In genomic region chr9:128025756-128026155, GRCh38 we compare ENCODE assay signal across 15 cellular contexts. TPM values are rescaled to one million over a fixed set of nuclear protein-coding genes. Genes with fewer than 3 reads are reported as not detected.
DNase-seq lines count a peak whose midpoint lies in the region; ATAC-seq, FAIRE-seq and TF ChIP-seq lines count a peak whose summit lies in the region.
"Had no signal": no experiment of that assay in that cellular context is flagged by ENCODE, and none has a peak within 500 bp of the region (broad histone marks: within the 10 kb centered on the region; RNA-seq: fewer than 3 reads in every experiment).

No MANE protein-coding gene starts in this region.

- TF ChIP-seq EP300 in K562 (IDR thresholded peaks at IDR 0.05; ENCODE audit: low read length) (no peak), ovary (IDR thresholded peaks at IDR 0.05) (no peak)

- CTCF ChIA-PET in activated CD4-positive, alpha-beta T cell treated with anti-CD3 and anti-CD28 coated beads for 36 hours (lab: Charles Lee) = interaction anchor here (0.6 to 3.8 kb wide), 12 partner anchors 9 to 92 kb away, joined by 3 to 18 read pairs (median 4); no protein-coding TSS in a partner anchor
- CTCF ChIA-PET in K562 (lab: Yijun Ruan, JAX; ENCODE audit: low intra/inter-chr PET ratio) = no interaction called here

- H3K27ac ChIP-seq in Peyer's patch (peak overlapping the region; percentile 74 to 92 (median 84)), K562 (ENCODE audit: extremely low read depth, low read depth, low read length) (no peak overlapping the region), spleen (peak overlapping the region; percentile 31 to 93 (median 87)), ovary (no peak overlapping the region)
- H3K27ac ChIP-seq: 22Rv1, KMS-11 had no signal

- intact Hi-C loops in activated CD4-positive, alpha-beta T cell treated with anti-CD3 and anti-CD28 coated beads for 36 hours (cut with DNase I, micrococcal nuclease) = loop anchor here (1.0 to 5.0 kb wide), 5 partner anchors 18 to 55 kb away; partner anchors contain the start of genes NAIF1 (in 1 of the 2) and SLC25A25 (in 1 of the 2)
- intact Hi-C loops in K562 (cut with micrococcal nuclease) (no loop called here), spleen (cut with DNase I; ENCODE audit: low total_unique reads) (no loop called here), ovary (cut with DNase I) (no loop called here)

- H3K9ac ChIP-seq in K562 (ENCODE audit: insufficient read depth in 1 of 2, low read depth in 2 of 2, low read length in 2 of 2) = no peak overlapping the region
- H3K9ac ChIP-seq: KMS-11 had no signal

- no peak for ATAC-seq in activated CD4-positive, alpha-beta T cell treated with anti-CD3 and anti-CD28 coated beads for 36 hours
- no peak for ATAC-seq in K562

- H3K27ac Mint-ChIP-seq in activated CD4-positive, alpha-beta T cell treated with anti-CD3 and anti-CD28 coated beads for 36 hours = peak overlapping the region; percentile 94

- no peaks in the 10 kb centered on the region for H3K9me1 ChIP-seq in K562 (ENCODE audit: control insufficient read depth, insufficient read depth, low read length)

- H2AFZ ChIP-seq in K562 (ENCODE audit: low read depth, low read length) = no peak overlapping the region

- no peaks in the 10 kb centered on the region for H3K79me2 ChIP-seq in K562 (ENCODE audit: control insufficient read depth, insufficient read depth, low read length)

- TF ChIP-seq RAD21 in K562 (CRISPR knock-in tag; conservative IDR thresholded peaks at IDR 0.05 in 1 of 2, IDR thresholded peaks at IDR 0.05 in 1 of 2) = no peak

- peak; percentile 28 for DNase-seq in activated CD4-positive, alpha-beta T cell treated with anti-CD3 and anti-CD28 coated beads for 36 hours
- no peak for DNase-seq in activated CD4-positive, alpha-beta T cell treated with anti-CD3 and anti-CD28 coated beads, Interleukin-2, amount 50 U/mL, for 4 hours
- DNase-seq in Peyer's patch = no peak
- DNase-seq in K562 (ENCODE audit: extremely low read depth in 1 of 4, low spot score in 3 of 4) = no peak
- DNase-seq in spleen = no peak
- no peak for DNase-seq in germinal center (ENCODE audit: low spot score)
- DNase-seq in ovary = no peak
- DNase-seq in iPS-NIHi11 (ENCODE audit: low spot score) = no peak
- DNase-seq: erythroblast, kidney glomerular epithelial cell, NCI-H1436 treated with DMSO at 0.1 percent for 48 hours, NCI-H446 had no signal

- H3K4me1 ChIP-seq in Peyer's patch (peaks cover 0 to 29% (median 14%) of the 10 kb centered on the region in 4 donors), K562 (replicated peaks in 1 of 2; ENCODE audit: control insufficient read depth in 2 of 2, insufficient read depth in 2 of 2, low read length in 2 of 2) (peaks cover 11 to 18% of the 10 kb centered on the region in 2 experiments), spleen (peaks cover 53 to 100% (median 86%) of the 10 kb centered on the region in 6 donors), ovary (ENCODE audit: insufficient read depth) (no peaks in the 10 kb centered on the region)
- H3K4me1 ChIP-seq: HAP-1 had no signal

- FAIRE-seq in K562 (lab: Jason Lieb, UNC) = no peak

- no peaks in the 10 kb centered on the region for H3K9me3 Mint-ChIP-seq in activated CD4-positive, alpha-beta T cell treated with anti-CD3 and anti-CD28 coated beads for 36 hours (ENCODE audit: low read depth)

- no peak for TF ChIP-seq POLR2A in Peyer's patch (IDR thresholded peaks at IDR 0.05)
- TF ChIP-seq POLR2A in K562 (conservative IDR thresholded peaks at IDR 0.05) = no peak
- no peak for TF ChIP-seq POLR2A in spleen (IDR thresholded peaks at IDR 0.05)
- TF ChIP-seq POLR2A in ovary (IDR thresholded peaks at IDR 0.05) = no peak

- no peaks in the 10 kb centered on the region for H3K36me3 ChIP-seq in Peyer's patch
- H3K36me3 ChIP-seq in K562 (ENCODE audit: control insufficient read depth, insufficient read depth, low read length) = no peaks in the 10 kb centered on the region
- H3K36me3 ChIP-seq in spleen = no peaks in the 10 kb centered on the region
- no peaks in the 10 kb centered on the region for H3K36me3 ChIP-seq in ovary
- H3K36me3 ChIP-seq: HAP-1 had no signal

- no peaks in the 10 kb centered on the region for H3K27me3 ChIP-seq in Peyer's patch
- no peaks in the 10 kb centered on the region for H3K27me3 ChIP-seq in K562 (ENCODE audit: control insufficient read depth in 2 of 2, insufficient read depth in 2 of 2, low read length in 2 of 2)
- H3K27me3 ChIP-seq in spleen (replicated peaks in 1 of 7) = no peaks in the 10 kb centered on the region
- no peaks in the 10 kb centered on the region for H3K27me3 ChIP-seq in ovary

- BruUV-seq in K562 (replicated peaks; lab: Mats Ljungman, UMichigan) = no TSS peak

- peak overlapping the region; percentile 65 for H3K4me3 Mint-ChIP-seq in activated CD4-positive, alpha-beta T cell treated with anti-CD3 and anti-CD28 coated beads for 36 hours

- H3K4me2 ChIP-seq in K562 (ENCODE audit: insufficient read depth, low read length) = no peak overlapping the region
- H3K4me2 ChIP-seq: KMS-11 had no signal

- H3K4me1 Mint-ChIP-seq in activated CD4-positive, alpha-beta T cell treated with anti-CD3 and anti-CD28 coated beads for 36 hours = peaks cover 87% of the 10 kb centered on the region

- H3K36me3 Mint-ChIP-seq in activated CD4-positive, alpha-beta T cell treated with anti-CD3 and anti-CD28 coated beads for 36 hours (ENCODE audit: low read depth) = no peaks in the 10 kb centered on the region

- POLR2A ChIA-PET in activated CD4-positive, alpha-beta T cell treated with anti-CD3 and anti-CD28 coated beads for 36 hours (lab: Charles Lee) = interaction anchor here (0.5 to 1.2 kb wide), 2 partner anchors 47 to 82 kb away, joined by 3 to 9 read pairs; no protein-coding TSS in a partner anchor
- POLR2A ChIA-PET in K562 (lab: Yijun Ruan, JAX) = interaction anchor here (0.6 to 1.2 kb wide), 5 partner anchors 9 to 102 kb away, joined by 3 to 5 read pairs (median 3); partner anchors contain the start of gene NAIF1

- H3K27me3 Mint-ChIP-seq in activated CD4-positive, alpha-beta T cell treated with anti-CD3 and anti-CD28 coated beads for 36 hours = peaks cover under 1% of the 10 kb centered on the region

- 37% methylated on average over 5 of the region's 5 CpGs for WGBS in K562 (ENCODE audit: insufficient coverage, low coverage, missing lambda C conversion rate)
- 39 to 64% (median 62%) methylated on average over 5 of the region's 5 CpGs for WGBS in spleen, 5 donors
- 52 to 80% (median 78%) methylated on average over 5 of the region's 5 CpGs for WGBS in ovary, 3 donors

- H4K20me1 ChIP-seq in K562 (replicated peaks; ENCODE audit: control insufficient read depth, insufficient read depth, low read length) = no peaks in the 10 kb centered on the region

- in situ Hi-C loops in K562 (cut with MboI) = no loop called here

- H3K4me3 ChIP-seq in Peyer's patch (peak overlapping the region in 1 of 4 donors; percentile 12), K562 (no peak overlapping the region), spleen (peak overlapping the region in 2 of 8 donors; percentile 1 to 52), ovary (no peak overlapping the region)
- H3K4me3 ChIP-seq: HAP-1 had no signal

- TF ChIP-seq CTCF in Peyer's patch (IDR thresholded peaks at IDR 0.05) (no peak), K562 (IDR thresholded peaks at IDR 0.05 in 2 of 3, conservative IDR thresholded peaks at IDR 0.05 in 1 of 3; ENCODE audit: insufficient read depth in 2 of 3, low read depth in 1 of 3, low read length in 3 of 3) (no peak), spleen (IDR thresholded peaks at IDR 0.05 in 8 of 11, conservative IDR thresholded peaks at IDR 0.05 in 3 of 11) (no peak), ovary (IDR thresholded peaks at IDR 0.05) (no peak)

- H3K9me3 ChIP-seq in Peyer's patch = no peaks in the 10 kb centered on the region
- no peaks in the 10 kb centered on the region for H3K9me3 ChIP-seq in K562 (replicated peaks; ENCODE audit: control insufficient read depth, insufficient read depth, low read depth, low read length)
- H3K9me3 ChIP-seq in spleen = no peaks in the 10 kb centered on the region
- no peaks in the 10 kb centered on the region for H3K9me3 ChIP-seq in ovary
- H3K9me3 ChIP-seq: HAP-1 had no signal

RNA-seq across cellular contexts. Expression of gene NAIF1, which starts 41.4 kb away (rescaled TPM):
- total RNA-seq in activated CD4-positive, alpha-beta T cell treated with anti-CD3 and anti-CD28 coated beads for 36 hours = 10 to 100 TPM; 11.3 to 13.7 TPM
- total RNA-seq in Peyer's patch (10 to 100 TPM in 2 of 4 donors, 1 to 10 TPM in 2; 7.4 to 26.1 (median 11.8) TPM), K562 (2014; rRNA removed) (21.3 and 27.6 TPM in 2 replicates), K562 (2014; rRNA removed; fragmentation: Illumina TruSeq; extraction: Trizol) (15.8 and 16.2 TPM in 2 replicates), K562 (2015; rRNA removed; fragmentation: Illumina TruSeq; extraction: Trizol) (15.9 and 17.4 TPM in 2 replicates), K562 (2021) (23.1 and 26.6 TPM in 2 replicates), spleen (10 to 100 TPM in 6 of 7 donors, 1 to 10 TPM in 1; 9.3 to 14.3 (median 11.7) TPM), ovary (10 to 100 TPM in 1 of 7 donors, 1 to 10 TPM in 6; 4.1 to 10.9 (median 5.9) TPM)
- 14.2 and 31.0 TPM in 2 replicates for total RNA-seq in K562 (2011; cell fraction: chromatin; rRNA removed; ENCODE audit: low replicate concordance)
- total RNA-seq in K562 (2011; cell fraction: nucleolus; rRNA removed) = 27.1 and 29.7 TPM in 2 replicates
- 19.1 and 19.8 TPM in 2 replicates for total RNA-seq in K562 (2011; cell fraction: nucleoplasm; rRNA removed)
- polyA plus RNA-seq in K562 (2011; rRNA removed) (17.2 and 21.5 TPM in 2 replicates), K562 (2014; fragmentation: Illumina TruSeq; extraction: Trizol) (16.3 and 16.9 TPM in 2 replicates), K562 (2014; fragmentation: Nextera tagmentation; extraction: Ambion mirVana) (1 to 10 TPM; 4.8 to 5.3 TPM), K562 (2014; rRNA removed) (17.7 and 17.8 TPM in 2 replicates), spleen (10 to 100 TPM; 10.6 to 15.4 (median 10.8) TPM), ovary (1 to 10 TPM; 6.6 to 9.0 TPM)
- 24.4 and 26.5 TPM in 2 replicates for polyA plus RNA-seq in K562 (2011; cell fraction: cytosol; rRNA removed)
- polyA plus RNA-seq in K562 (2011; cell fraction: nucleus; rRNA removed) = 17.1 and 20.0 TPM in 2 replicates
- polyA plus RNA-seq in K562 (2012) = 16.5 and 19.9 TPM in 2 replicates
- 14.9 and 19.6 TPM in 2 replicates for polyA minus RNA-seq in K562 (2011; rRNA and poly(A)+ RNA removed)
- 14.2 and 26.5 TPM in 2 replicates for polyA minus RNA-seq in K562 (2011; cell fraction: cytosol; rRNA and poly(A)+ RNA removed)
- polyA minus RNA-seq in K562 (2011; cell fraction: nucleus; rRNA and poly(A)+ RNA removed) = 6.3 and 7.7 TPM in 2 replicates

RNA-seq across cellular contexts. Expression of gene SLC25A25, which starts 42.3 kb away (rescaled TPM):
- 10 to 100 TPM in 1 of 2 experiments, 1 to 10 TPM in 1; 6.9 to 10.8 TPM for total RNA-seq in activated CD4-positive, alpha-beta T cell treated with anti-CD3 and anti-CD28 coated beads for 36 hours
- total RNA-seq in Peyer's patch = 10 to 100 TPM; 18.2 to 44.1 (median 28.2) TPM
- 56.5 and 74.4 TPM in 2 replicates for total RNA-seq in K562 (2011; cell fraction: chromatin; rRNA removed; ENCODE audit: low replicate concordance)
- 41.5 and 42.5 TPM in 2 replicates for total RNA-seq in K562 (2011; cell fraction: nucleolus; rRNA removed)
- total RNA-seq in K562 (2011; cell fraction: nucleoplasm; rRNA removed) = 26.8 and 33.4 TPM in 2 replicates
- total RNA-seq in K562 (2014; rRNA removed) = 35.9 and 39.5 TPM in 2 replicates
- total RNA-seq in K562 (2014; rRNA removed; fragmentation: Illumina TruSeq; extraction: Trizol) = 19.0 and 19.3 TPM in 2 replicates
- 23.2 and 25.1 TPM in 2 replicates for total RNA-seq in K562 (2015; rRNA removed; fragmentation: Illumina TruSeq; extraction: Trizol)
- total RNA-seq in K562 (2021) = 30.1 and 30.7 TPM in 2 replicates
- 21.7 and 26.7 TPM in 2 replicates for polyA plus RNA-seq in K562 (2011; rRNA removed)
- 20.4 and 25.8 TPM in 2 replicates for polyA plus RNA-seq in K562 (2011; cell fraction: cytosol; rRNA removed)
- polyA plus RNA-seq in K562 (2011; cell fraction: nucleus; rRNA removed) = 29.9 and 44.4 TPM in 2 replicates
- 20.5 and 23.5 TPM in 2 replicates for polyA plus RNA-seq in K562 (2012)
- 18.7 and 25.2 TPM in 2 replicates for polyA plus RNA-seq in K562 (2014; fragmentation: Illumina TruSeq; extraction: Trizol)
- polyA plus RNA-seq in K562 (2014; fragmentation: Nextera tagmentation; extraction: Ambion mirVana) = under 1 TPM; 0.07 to 0.10 TPM
- 27.2 and 31.0 TPM in 2 replicates for polyA plus RNA-seq in K562 (2014; rRNA removed)
- polyA minus RNA-seq in K562 (2011; rRNA and poly(A)+ RNA removed) = 21.0 and 28.2 TPM in 2 replicates
- polyA minus RNA-seq in K562 (2011; cell fraction: cytosol; rRNA and poly(A)+ RNA removed) = 14.7 and 16.8 TPM in 2 replicates
- 14.8 and 20.9 TPM in 2 replicates for polyA minus RNA-seq in K562 (2011; cell fraction: nucleus; rRNA and poly(A)+ RNA removed)
- total RNA-seq in spleen = 10 to 100 TPM; 20.2 to 44.7 (median 26.0) TPM
- 10 to 100 TPM in 1 of 3 donors, 1 to 10 TPM in 2; 6.2 to 13.6 (median 6.5) TPM for polyA plus RNA-seq in spleen
- 10 to 100 TPM; 24.1 to 90.1 (median 40.0) TPM for total RNA-seq in ovary
- 10 to 100 TPM; 23.4 to 28.6 TPM for polyA plus RNA-seq in ovary

RNA-seq across cellular contexts. Expression of gene EEIG1, which starts 45.0 kb away (rescaled TPM):
- 10 to 100 TPM; 56.2 to 58.4 TPM for total RNA-seq in activated CD4-positive, alpha-beta T cell treated with anti-CD3 and anti-CD28 coated beads for 36 hours
- total RNA-seq in Peyer's patch (100 to 1,000 TPM in 3 of 4 donors, 10 to 100 TPM in 1; 71.8 to 219 (median 122) TPM), K562 (2014; rRNA removed) (2.1 and 4.5 TPM in 2 replicates), K562 (2014; rRNA removed; fragmentation: Illumina TruSeq; extraction: Trizol) (1.6 and 2.3 TPM in 2 replicates), K562 (2015; rRNA removed; fragmentation: Illumina TruSeq; extraction: Trizol) (2.8 and 4.1 TPM in 2 replicates), K562 (2021) (11.2 and 16.7 TPM in 2 replicates), spleen (100 to 1,000 TPM in 1 of 7 donors, 10 to 100 TPM in 6; 27.3 to 102 (median 72.8) TPM), ovary (100 to 1,000 TPM in 2 of 7 donors, 10 to 100 TPM in 4, 1 to 10 TPM in 1; 8.6 to 104 (median 76.0) TPM)
- total RNA-seq in K562 (2011; cell fraction: chromatin; rRNA removed; ENCODE audit: low replicate concordance) = 18.1 and 34.4 TPM in 2 replicates
- total RNA-seq in K562 (2011; cell fraction: nucleolus; rRNA removed) = 13.4 and 13.5 TPM in 2 replicates
- 17.2 and 24.7 TPM in 2 replicates for total RNA-seq in K562 (2011; cell fraction: nucleoplasm; rRNA removed)
- polyA plus RNA-seq in K562 (2011; rRNA removed) (4.4 and 7.7 TPM in 2 replicates), K562 (2014; fragmentation: Illumina TruSeq; extraction: Trizol) (5.6 and 9.1 TPM in 2 replicates), K562 (2014; fragmentation: Nextera tagmentation; extraction: Ambion mirVana) (under 1 TPM; 0.17 to 0.25 TPM), K562 (2014; rRNA removed) (3.6 and 6.6 TPM in 2 replicates), spleen (10 to 100 TPM; 28.6 to 39.6 (median 29.0) TPM), ovary (10 to 100 TPM; 17.9 to 20.8 TPM)
- 8.2 and 9.0 TPM in 2 replicates for polyA plus RNA-seq in K562 (2011; cell fraction: cytosol; rRNA removed)
- polyA plus RNA-seq in K562 (2011; cell fraction: nucleus; rRNA removed) = 16.1 and 16.7 TPM in 2 replicates
- 13.8 and 19.2 TPM in 2 replicates for polyA plus RNA-seq in K562 (2012)
- 2.1 and 2.7 TPM in 2 replicates for polyA minus RNA-seq in K562 (2011; rRNA and poly(A)+ RNA removed)
- 3.5 and 5.9 TPM in 2 replicates for polyA minus RNA-seq in K562 (2011; cell fraction: cytosol; rRNA and poly(A)+ RNA removed)
- polyA minus RNA-seq in K562 (2011; cell fraction: nucleus; rRNA and poly(A)+ RNA removed) = 4.8 and 8.4 TPM in 2 replicates

Comparison
In these comparisons a context has a peak if more than half of its experiments do, and no peak if none do; other contexts are left out.
1. H3K27ac ChIP-seq: peak in Peyer's patch (4 of 4) and spleen (8 of 8); none in K562 (single experiment) and ovary (0 of 2).
2. intact Hi-C loops: an anchor here in activated CD4-positive, alpha-beta T cell treated with anti-CD3 and anti-CD28 coated beads for 36 hours (1.0 to 5.0 kb wide); none called in K562, spleen and ovary.